ENCODE assay signal across 22 cellular contexts in genomic region chr9:116483622-116484482, GRCh38.
DNase-seq lines count a peak whose midpoint lies in the region; ATAC-seq, FAIRE-seq and TF ChIP-seq lines count a peak whose summit lies in the region.
"Had no signal": no experiment of that assay in that cellular context is flagged by ENCODE, and none has a peak within 500 bp of the region (broad histone marks: within the 10 kb centered on the region; RNA-seq: fewer than 3 reads in every experiment).

No MANE protein-coding gene starts in this region.

- in situ Hi-C loops in HepG2 (cut with HindIII; ENCODE audit: extremely low pct_ligation_motif_present, low pct_unique_long_range_greater_than_20kb), result no loop called here

- TF ChIP-seq POLR2A in HepG2 (IDR thresholded peaks at IDR 0.05; ENCODE audit: insufficient read depth in 1 of 2, low read depth in 2 of 2, low read length in 2 of 2) (no peak), right lobe of liver (IDR thresholded peaks at IDR 0.05) (no peak), erythroblast (IDR thresholded peaks at IDR 0.05; ENCODE audit: low read length) (no peak)

- H3K4me3 ChIP-seq in HepG2 (replicated peaks in 1 of 3; ENCODE audit: insufficient read depth in 1 of 3, low read depth in 2 of 3, low read length in 3 of 3) (no peak overlapping the region), right lobe of liver (no peak overlapping the region), osteoblast (ENCODE audit: insufficient read depth, low read length) (no peak overlapping the region)
- H3K4me3 ChIP-seq: GM23248 had no signal

- H3K9me3 ChIP-seq in HepG2 (ENCODE audit: low read length) (no peaks in the 10 kb centered on the region), right lobe of liver (no peaks in the 10 kb centered on the region), osteoblast (ENCODE audit: low read depth, low read length) (no peaks in the 10 kb centered on the region)
- H3K9me3 ChIP-seq: BE2C had no signal

- no TSS peak for BruUV-seq in HepG2 (replicated peaks; lab: Mats Ljungman, UMichigan)

- WGBS in HepG2 (ENCODE audit: low lambda C conversion rate), result 75% methylated on average over 8 of the region's 8 CpGs
- 62% methylated on average over 7 of the region's 8 CpGs for WGBS in right lobe of liver (ENCODE audit: insufficient coverage, low coverage, low lambda C conversion rate, missing lambda C conversion rate)

- no peak overlapping the region for H3K9ac ChIP-seq in HepG2 (ENCODE audit: insufficient read depth, low read depth, low read length)
- H3K9ac ChIP-seq: GM23248 had no signal

- intact Hi-C loops in HepG2 (cut with micrococcal nuclease; ENCODE audit: unreplicated experiment) (no loop called here), right lobe of liver (cut with DNase I) (no loop called here)

- H3K36me3 ChIP-seq in HepG2 (replicated peaks in 1 of 2; ENCODE audit: control insufficient read depth in 1 of 2, insufficient read depth in 2 of 2, low read length in 2 of 2) (peaks cover 0 to 1% of the 10 kb centered on the region in 2 experiments; a peak in 2 of 5 replicates), right lobe of liver (no peaks in the 10 kb centered on the region), osteoblast (ENCODE audit: insufficient read depth, low read length) (no peaks in the 10 kb centered on the region)

- H3K27me3 ChIP-seq in HepG2 (ENCODE audit: control insufficient read depth in 1 of 2, insufficient read depth in 2 of 2, low read length in 2 of 2) (no peaks in the 10 kb centered on the region), right lobe of liver (no peaks in the 10 kb centered on the region), osteoblast (ENCODE audit: insufficient read depth, low read length) (no peaks in the 10 kb centered on the region)
- H3K27me3 ChIP-seq: BE2C had no signal

- TF ChIP-seq RAD21 in HepG2 (CRISPR knock-in tag; IDR thresholded peaks at IDR 0.05), result no peak

- H4K20me1 ChIP-seq in HepG2 (ENCODE audit: insufficient read depth, low read length) (no peaks in the 10 kb centered on the region), osteoblast (ENCODE audit: insufficient read depth, low read length) (no peaks in the 10 kb centered on the region)

- H2AFZ ChIP-seq in HepG2 (ENCODE audit: low read length) (no peak overlapping the region), osteoblast (ENCODE audit: low read length) (no peak overlapping the region)
- H2AFZ ChIP-seq: GM23248 had no signal

- no peaks in the 10 kb centered on the region for H3K79me2 ChIP-seq in HepG2 (ENCODE audit: insufficient read depth, low read length)
- no peaks in the 10 kb centered on the region for H3K79me2 ChIP-seq in osteoblast (ENCODE audit: insufficient read depth, low read length)

- H3K27ac ChIP-seq in HepG2 (ENCODE audit: extremely low read length, insufficient read depth, low read length), result no peak overlapping the region
- H3K27ac ChIP-seq in right lobe of liver, result no peak overlapping the region
- H3K27ac ChIP-seq in osteoblast (ENCODE audit: low read depth, low read length), result no peak overlapping the region
- H3K27ac ChIP-seq: GM23248, RWPE1 had no signal

- POLR2A ChIA-PET in HepG2 (lab: Yijun Ruan, JAX), result no interaction called here

- H3K4me2 ChIP-seq in HepG2 (ENCODE audit: low read depth, low read length), result no peak overlapping the region
- H3K4me2 ChIP-seq in osteoblast (ENCODE audit: insufficient read depth, low read length), result no peak overlapping the region

- ATAC-seq in HepG2 (no peak), right lobe of liver (no peak), GM19467 (IDR thresholded peaks at IDR 0.05; ENCODE audit: unreplicated experiment) (no peak), HG03457 (IDR thresholded peaks at IDR 0.05; ENCODE audit: unreplicated experiment) (no peak)
- ATAC-seq: HCT116, PC-3 had no signal

- H3K4me1 ChIP-seq in HepG2 (ENCODE audit: insufficient read depth, low read length) (no peaks in the 10 kb centered on the region), right lobe of liver (no peaks in the 10 kb centered on the region), osteoblast (ENCODE audit: insufficient read depth, low read length) (no peaks in the 10 kb centered on the region)
- H3K4me1 ChIP-seq: BE2C had no signal

- DNase-seq in HepG2 (ENCODE audit: low spot score), result no peak
- no peak for DNase-seq in right lobe of liver
- DNase-seq in erythroblast (lab: John Stamatoyannopoulos, UW), result peak; percentile 11 to 37
- DNase-seq in osteoblast (ENCODE audit: insufficient read length, low spot score, missing footprints), result peak; percentile 26
- DNase-seq in nucleus accumbens (lab: John Stamatoyannopoulos, UW), result no peak
- DNase-seq: BE2C; CD4-positive, alpha-beta T cell; DMS153; GDM1; KBM-7; NCI-H187; NCI-H2107; NCI-H226; NCI-H524 treated with DMSO at 0.1 percent for 48 hours; PC-3; SIG-M5 had no signal

- no peak for FAIRE-seq in HepG2 (lab: Jason Lieb, UNC)
- FAIRE-seq: GM19239 had no signal

- no peak for TF ChIP-seq EP300 in HepG2 (IDR thresholded peaks at IDR 0.05; ENCODE audit: low read depth in 2 of 2, low read length in 2 of 2)
- no peak for TF ChIP-seq EP300 in HepG2 (CRISPR knock-in tag; IDR thresholded peaks at IDR 0.05; ENCODE audit: borderline replicate concordance)

- CTCF ChIA-PET in HepG2 (lab: Yijun Ruan, JAX; ENCODE audit: low intra/inter-chr PET ratio, low total read pairs), result no interaction called here

- no peak for TF ChIP-seq CTCF in HepG2 (CRISPR knock-in tag; IDR thresholded peaks at IDR 0.05)
- TF ChIP-seq CTCF in right lobe of liver (IDR thresholded peaks at IDR 0.05), result no peak
- TF ChIP-seq CTCF in osteoblast (IDR thresholded peaks at IDR 0.05; ENCODE audit: extremely low read depth, low read depth, low read length), result no peak

TF ChIP-seq in HepG2, 621 proteins besides CTCF, POLR2A, EP300 and RAD21:
- TF ChIP-seq MAFF (IDR thresholded peaks at IDR 0.05; ENCODE audit: low read depth, low read length) (peak; percentile 87), TBL1XR1 (IDR thresholded peaks at IDR 0.05; ENCODE audit: borderline replicate concordance, low read length, partially characterized antibody) (no peak), KDM1A (CRISPR knock-in tag; IDR thresholded peaks at IDR 0.05) (no peak), HNRNPLL (IDR thresholded peaks at IDR 0.05; ENCODE audit: low read depth, low read length, poor library complexity, severe bottlenecking) (no peak), MAFK (conservative IDR thresholded peaks at IDR 0.05 in 1 of 2, IDR thresholded peaks at IDR 0.05 in 1 of 2; ENCODE audit: low read length in 2 of 2) (peak; percentile 87 to 94), NR3C1 (CRISPR knock-in tag; IDR thresholded peaks at IDR 0.05) (no peak)

Comparison
In these comparisons a context has a peak if more than half of its experiments do, and no peak if none do; other contexts are left out.
1. DNase-seq: peak in erythroblast (2 of 2) and osteoblast (single experiment); none in HepG2 (single experiment), right lobe of liver (0 of 3) and nucleus accumbens (0 of 56).